14 cellular contexts compared by ENCODE assay signal in genomic region chr11:3888210-3888609, GRCh38.
"Had no signal": no experiment of that assay in that cellular context is flagged by ENCODE, and none has a peak within 500 bp of the region (broad histone marks: within the 10 kb centered on the region; RNA-seq: fewer than 3 reads in every experiment).

No MANE protein-coding gene starts in this region.

- H3K4me3 ChIP-seq: body of pancreas, lower lobe of right lung, thyroid gland had no signal

- H3K9me3 ChIP-seq: body of pancreas, lower lobe of right lung, thyroid gland had no signal

- H3K27me3 ChIP-seq: body of pancreas, thyroid gland had no signal

- H3K27ac Mint-ChIP-seq: activated T-helper 1 cell treated with anti-CD3 and anti-CD28 coated beads, Interleukin-12 subunit alpha, Interleukin-12 subunit beta, Interleukin-2, Interleukin-4 antibody, amounts not matched to agents 30 ng/mL and 10 ng/mL and 1 ng/mL, durations not matched to agents 14 hours and 24 hours and 36 hours; nephron had no signal

- H3K9me3 Mint-ChIP-seq: activated T-helper 1 cell treated with anti-CD3 and anti-CD28 coated beads, Interleukin-12 subunit alpha, Interleukin-12 subunit beta, Interleukin-2, Interleukin-4 antibody, amounts not matched to agents 30 ng/mL and 10 ng/mL and 1 ng/mL, durations not matched to agents 14 hours and 24 hours and 36 hours; nephron had no signal

- ATAC-seq: body of pancreas, lower lobe of right lung had no signal

- H3K36me3 ChIP-seq: lower lobe of right lung, thyroid gland had no signal

- H3K27ac ChIP-seq: body of pancreas, lower lobe of right lung, thyroid gland, VCaP had no signal

- DNase-seq: activated CD4-positive, alpha-beta T cell treated with anti-CD3 and anti-CD28 coated beads for 1 hour; activated CD8-positive, alpha-beta memory T cell treated with anti-CD3 and anti-CD28 coated beads for 24 hours; activated gamma-delta T cell treated with Interleukin-2 at 50 U/mL for 16 hours; body of pancreas; dermis blood vessel endothelial cell; effector memory CD4-positive, alpha-beta T cell; lower lobe of right lung; nucleus accumbens; retina; stimulated activated naive CD4-positive, alpha-beta T cell; thyroid gland had no signal

- H3K4me3 Mint-ChIP-seq: activated T-helper 1 cell treated with anti-CD3 and anti-CD28 coated beads, Interleukin-12 subunit alpha, Interleukin-12 subunit beta, Interleukin-2, Interleukin-4 antibody, amounts not matched to agents 30 ng/mL and 10 ng/mL and 1 ng/mL, durations not matched to agents 14 hours and 24 hours and 36 hours; nephron had no signal
